8 cellular contexts compared by ENCODE assay signal in the genomic region with DNA sequence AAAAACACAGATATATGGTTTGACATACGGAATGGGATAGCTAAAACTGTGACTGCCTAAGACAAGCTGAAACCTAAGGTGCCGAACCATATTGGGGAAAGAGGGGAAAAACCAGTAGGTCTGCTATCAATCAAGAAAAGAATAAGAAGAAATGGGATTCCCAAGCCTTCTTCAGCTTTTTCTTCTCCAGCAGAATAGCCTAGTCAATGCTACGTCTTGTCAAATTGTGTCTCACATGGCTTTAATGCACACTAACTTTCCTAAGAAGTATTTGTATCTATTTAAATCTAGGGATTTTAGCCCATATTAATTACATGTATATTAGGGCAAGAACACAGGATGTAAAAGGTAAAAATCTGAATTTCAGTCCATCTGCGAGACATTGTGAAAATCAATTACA. TPM values are rescaled to one million over a fixed set of nuclear protein-coding genes. Genes with fewer than 3 reads are reported as not detected.
DNase-seq lines count a peak whose midpoint lies in the region; ATAC-seq, FAIRE-seq and TF ChIP-seq lines count a peak whose summit lies in the region.

No MANE protein-coding gene starts in this region.

- in situ Hi-C loops in HepG2 (cut with HindIII; ENCODE audit: extremely low pct_ligation_motif_present, low pct_unique_long_range_greater_than_20kb): no loop called here

- CTCF ChIA-PET in HepG2 (lab: Yijun Ruan, JAX; ENCODE audit: low intra/inter-chr PET ratio, low total read pairs): no interaction called here

- H3K36me3 Mint-ChIP-seq in T-helper 2 cell treated with Interferon-gamma antibody and Interleukin-4, amounts not matched to agents 5 μg/mL and 100 μg/mL, for 36 hours (ENCODE audit: low read depth): peaks cover 20% of the 10 kb centered on the region

- H3K27ac ChIP-seq in HepG2 (ENCODE audit: extremely low read length, insufficient read depth, low read length): peak overlapping the region; percentile 85
- peak overlapping the region; percentile 90 to 93 for H3K27ac ChIP-seq in thoracic aorta

- H3K9ac ChIP-seq in adipocyte (ENCODE audit: low read length) (peak overlapping the region; percentile 91), HepG2 (ENCODE audit: insufficient read depth, low read depth, low read length) (peak overlapping the region; percentile 87)

- H3K27me3 ChIP-seq in adipocyte (replicated peaks; ENCODE audit: control insufficient read depth, insufficient read depth, low read length) (no peaks in the 10 kb centered on the region), HepG2 (ENCODE audit: control insufficient read depth in 1 of 2, insufficient read depth in 2 of 2, low read length in 2 of 2) (no peaks in the 10 kb centered on the region), thoracic aorta (replicated peaks; ENCODE audit: insufficient read depth) (no peaks in the 10 kb centered on the region)

- H3K4me1 ChIP-seq in adipocyte (ENCODE audit: control insufficient read depth, insufficient read depth, low read length) (peaks cover 32% of the 10 kb centered on the region), HepG2 (ENCODE audit: insufficient read depth, low read length) (peaks cover 43% of the 10 kb centered on the region), thoracic aorta (ENCODE audit: control insufficient read depth in 1 of 2, low read depth in 2 of 2) (peaks cover 25 to 49% of the 10 kb centered on the region in 2 donors)

- H3K9me3 ChIP-seq in adipocyte (ENCODE audit: control insufficient read depth, low read length) (no peaks in the 10 kb centered on the region), HepG2 (ENCODE audit: low read length) (no peaks in the 10 kb centered on the region), thoracic aorta (no peaks in the 10 kb centered on the region)

- no peak for ATAC-seq in HepG2
- no peak for ATAC-seq in thoracic aorta (ENCODE audit: insufficient number of reproducible peaks, low FRiP score, low read depth)
- ATAC-seq in GM21447 (IDR thresholded peaks at IDR 0.05; ENCODE audit: unreplicated experiment): no peak

- no peak for FAIRE-seq in HepG2 (lab: Jason Lieb, UNC)

- no peak for TF ChIP-seq POLR2A in HepG2 (IDR thresholded peaks at IDR 0.05; ENCODE audit: insufficient read depth in 1 of 2, low read depth in 2 of 2, low read length in 2 of 2)

- intact Hi-C loops in HepG2 (cut with micrococcal nuclease; ENCODE audit: unreplicated experiment): loop anchor here (2.0 to 10.0 kb wide), 3 partner anchors 16 to 546 kb away; no protein-coding TSS in a partner anchor

- H4K20me1 ChIP-seq in HepG2 (ENCODE audit: insufficient read depth, low read length): no peaks in the 10 kb centered on the region

- H3K4me3 ChIP-seq in adipocyte (ENCODE audit: low read length) (peak overlapping the region; percentile 88), HepG2 (replicated peaks in 1 of 3; ENCODE audit: insufficient read depth in 1 of 3, low read depth in 2 of 3, low read length in 3 of 3) (peak overlapping the region; percentile 45 to 92 (median 80); a peak in 5 of 6 replicates), thoracic aorta (peak overlapping the region; percentile 91)

- TF ChIP-seq CTCF in HepG2 (CRISPR knock-in tag; IDR thresholded peaks at IDR 0.05) (no peak), thoracic aorta (IDR thresholded peaks at IDR 0.05) (no peak)

- TF ChIP-seq RAD21 in HepG2 (CRISPR knock-in tag; IDR thresholded peaks at IDR 0.05): no peak

- no peaks in the 10 kb centered on the region for H3K27me3 Mint-ChIP-seq in T-helper 2 cell treated with Interferon-gamma antibody and Interleukin-4, amounts not matched to agents 5 μg/mL and 100 μg/mL, for 36 hours (ENCODE audit: low read depth)

- 37% methylated on average over 4 of the region's 4 CpGs for WGBS in HepG2 (ENCODE audit: low lambda C conversion rate)

- peaks cover 34% of the 10 kb centered on the region for H3K79me2 ChIP-seq in HepG2 (ENCODE audit: insufficient read depth, low read length)

- DNase-seq in T-helper 2 cell treated with Interferon-gamma antibody and Interleukin-4, amounts not matched to agents 5 μg/mL and 100 μg/mL, for 36 hours (ENCODE audit: low spot score): no peak
- no peak for DNase-seq in T-helper 2 cell
- peak; percentile 31 for DNase-seq in adipocyte (ENCODE audit: low read depth)
- no peak for DNase-seq in HepG2 (ENCODE audit: low spot score)
- no peak for DNase-seq in thoracic aorta (ENCODE audit: low spot score)
- DNase-seq in T-helper 9 cell: no peak
- DNase-seq in HCEC 1CT: no peak

- POLR2A ChIA-PET in HepG2 (lab: Yijun Ruan, JAX): interaction anchor here (1.1 kb wide), 2 partner anchors 11 to 16 kb away, joined by 3 to 9 read pairs; no protein-coding TSS in a partner anchor

- peaks cover 3% of the 10 kb centered on the region for H3K36me3 ChIP-seq in adipocyte (ENCODE audit: control insufficient read depth, insufficient read depth, low read length, severe bottlenecking)
- H3K36me3 ChIP-seq in HepG2 (replicated peaks in 1 of 2; ENCODE audit: control insufficient read depth in 1 of 2, insufficient read depth in 2 of 2, low read length in 2 of 2): no peaks in the 10 kb centered on the region; a peak in 1 of 5 replicates
- no peaks in the 10 kb centered on the region for H3K36me3 ChIP-seq in thoracic aorta

- H3K27ac Mint-ChIP-seq in T-helper 2 cell treated with Interferon-gamma antibody and Interleukin-4, amounts not matched to agents 5 μg/mL and 100 μg/mL, for 36 hours: peak overlapping the region; percentile 91

- no peak for TF ChIP-seq EP300 in HepG2 (IDR thresholded peaks at IDR 0.05; ENCODE audit: low read depth in 2 of 2, low read length in 2 of 2)
- TF ChIP-seq EP300 in HepG2 (CRISPR knock-in tag; IDR thresholded peaks at IDR 0.05; ENCODE audit: borderline replicate concordance): no peak

- BruUV-seq in HepG2 (replicated peaks; lab: Mats Ljungman, UMichigan): TSS peak; percentile 95

- H3K4me3 Mint-ChIP-seq in T-helper 2 cell treated with Interferon-gamma antibody and Interleukin-4, amounts not matched to agents 5 μg/mL and 100 μg/mL, for 36 hours: peak overlapping the region; percentile 94

- peak overlapping the region; percentile 84 for H3K4me2 ChIP-seq in HepG2 (ENCODE audit: low read depth, low read length)

- H3K4me1 Mint-ChIP-seq in T-helper 2 cell treated with Interferon-gamma antibody and Interleukin-4, amounts not matched to agents 5 μg/mL and 100 μg/mL, for 36 hours (ENCODE audit: low read depth): peaks cover 46% of the 10 kb centered on the region

- H3K9me3 Mint-ChIP-seq in T-helper 2 cell treated with Interferon-gamma antibody and Interleukin-4, amounts not matched to agents 5 μg/mL and 100 μg/mL, for 36 hours: peaks cover 12% of the 10 kb centered on the region

- H2AFZ ChIP-seq in HepG2 (ENCODE audit: low read length): peak overlapping the region; percentile 95

TF ChIP-seq in HepG2, 621 proteins besides CTCF, POLR2A, EP300 and RAD21 (continues in another document):
- no peak for TF ChIP-seq GTF2F1 (IDR thresholded peaks at IDR 0.05; ENCODE audit: low read length)

RNA-seq across cellular contexts. Expression of gene FBXO38, which starts 0.8 kb away (rescaled TPM):
- total RNA-seq in HepG2 (2016; rRNA removed; fragmentation: Illumina TruSeq; extraction: Trizol): 35.6 and 35.9 TPM in 2 replicates
- total RNA-seq in HepG2 (2016; cell fraction: cytosol; rRNA removed; fragmentation: Illumina TruSeq; extraction: Trizol; ENCODE audit: low read depth): 5.7 and 12.1 TPM in 2 replicates
- total RNA-seq in HepG2 (2016; cell fraction: insoluble cytoplasmic fraction; rRNA removed; fragmentation: Illumina TruSeq; extraction: Trizol): 30.9 and 35.5 TPM in 2 replicates
- total RNA-seq in HepG2 (2016; cell fraction: membrane; rRNA removed; fragmentation: Illumina TruSeq; extraction: Trizol): 14.8 and 18.6 TPM in 2 replicates
- 76.5 and 89.4 TPM in 2 replicates for total RNA-seq in HepG2 (2016; cell fraction: nucleus; rRNA removed; fragmentation: Illumina TruSeq; extraction: Trizol)
- 23.7 and 24.8 TPM in 2 replicates for polyA plus RNA-seq in HepG2 (2011; rRNA removed)
- polyA plus RNA-seq in HepG2 (2011; cell fraction: cytosol; rRNA removed): 6.7 and 8.4 TPM in 2 replicates
- polyA plus RNA-seq in HepG2 (2011; cell fraction: nucleus; rRNA removed): 27.1 and 43.9 TPM in 2 replicates
- polyA plus RNA-seq in HepG2 (2012): 18.0 and 20.0 TPM in 2 replicates
- polyA plus RNA-seq in HepG2 (2016; cell fraction: cytosol; fragmentation: Illumina TruSeq; extraction: Trizol; ENCODE audit: low read depth): 0.69 and 0.71 TPM in 2 replicates
- polyA plus RNA-seq in HepG2 (2016; cell fraction: insoluble cytoplasmic fraction; fragmentation: Illumina TruSeq; extraction: Trizol; ENCODE audit: low read depth): 16.8 and 20.0 TPM in 2 replicates
- polyA plus RNA-seq in HepG2 (2016; cell fraction: membrane; fragmentation: Illumina TruSeq; extraction: Trizol; ENCODE audit: low read depth): 1.6 and 1.8 TPM in 2 replicates
- 36.4 and 44.3 TPM in 2 replicates for polyA plus RNA-seq in HepG2 (2016; cell fraction: nucleus; fragmentation: Illumina TruSeq; extraction: Trizol; ENCODE audit: insufficient read depth, low read depth)
- polyA minus RNA-seq in HepG2 (2011; rRNA and poly(A)+ RNA removed; ENCODE audit: low replicate concordance): 42.3 and 58.8 TPM in 2 replicates
- 32.4 and 48.8 TPM in 2 replicates for polyA minus RNA-seq in HepG2 (2011; cell fraction: cytosol; rRNA and poly(A)+ RNA removed)
- polyA minus RNA-seq in HepG2 (2011; cell fraction: nucleus; rRNA and poly(A)+ RNA removed): 246 and 318 TPM in 2 replicates
- total RNA-seq in thoracic aorta: 100 to 1,000 TPM in 1 of 2 donors, 10 to 100 TPM in 1; 33.7 to 121 TPM

RNA-seq across cellular contexts. Expression of gene SPINK9, which starts 47.6 kb away (rescaled TPM):
- total RNA-seq in HepG2 (2016; rRNA removed; fragmentation: Illumina TruSeq; extraction: Trizol) (not detected in 2 replicates), thoracic aorta (not detected)
- not detected in 2 replicates for total RNA-seq in HepG2 (2016; cell fraction: cytosol; rRNA removed; fragmentation: Illumina TruSeq; extraction: Trizol; ENCODE audit: low read depth)
- total RNA-seq in HepG2 (2016; cell fraction: insoluble cytoplasmic fraction; rRNA removed; fragmentation: Illumina TruSeq; extraction: Trizol): not detected in 2 replicates
- total RNA-seq in HepG2 (2016; cell fraction: membrane; rRNA removed; fragmentation: Illumina TruSeq; extraction: Trizol): not detected in 2 replicates
- not detected in 2 replicates for total RNA-seq in HepG2 (2016; cell fraction: nucleus; rRNA removed; fragmentation: Illumina TruSeq; extraction: Trizol)
- polyA plus RNA-seq in HepG2 (2011; rRNA removed): not detected in 2 replicates
- not detected in 2 replicates for polyA plus RNA-seq in HepG2 (2011; cell fraction: cytosol; rRNA removed)
- not detected in 2 replicates for polyA plus RNA-seq in HepG2 (2011; cell fraction: nucleus; rRNA removed)
- polyA plus RNA-seq in HepG2 (2012): not detected in 2 replicates
- polyA plus RNA-seq in HepG2 (2016; cell fraction: cytosol; fragmentation: Illumina TruSeq; extraction: Trizol; ENCODE audit: low read depth): not detected in 2 replicates
- polyA plus RNA-seq in HepG2 (2016; cell fraction: insoluble cytoplasmic fraction; fragmentation: Illumina TruSeq; extraction: Trizol; ENCODE audit: low read depth): not detected in 2 replicates
- polyA plus RNA-seq in HepG2 (2016; cell fraction: membrane; fragmentation: Illumina TruSeq; extraction: Trizol; ENCODE audit: low read depth): not detected in 2 replicates
- polyA plus RNA-seq in HepG2 (2016; cell fraction: nucleus; fragmentation: Illumina TruSeq; extraction: Trizol; ENCODE audit: insufficient read depth, low read depth): not detected in 2 replicates
- polyA minus RNA-seq in HepG2 (2011; rRNA and poly(A)+ RNA removed; ENCODE audit: low replicate concordance): not detected in 2 replicates
- polyA minus RNA-seq in HepG2 (2011; cell fraction: cytosol; rRNA and poly(A)+ RNA removed): not detected in 2 replicates
- not detected in 2 replicates for polyA minus RNA-seq in HepG2 (2011; cell fraction: nucleus; rRNA and poly(A)+ RNA removed)
